In the genomic region with DNA sequence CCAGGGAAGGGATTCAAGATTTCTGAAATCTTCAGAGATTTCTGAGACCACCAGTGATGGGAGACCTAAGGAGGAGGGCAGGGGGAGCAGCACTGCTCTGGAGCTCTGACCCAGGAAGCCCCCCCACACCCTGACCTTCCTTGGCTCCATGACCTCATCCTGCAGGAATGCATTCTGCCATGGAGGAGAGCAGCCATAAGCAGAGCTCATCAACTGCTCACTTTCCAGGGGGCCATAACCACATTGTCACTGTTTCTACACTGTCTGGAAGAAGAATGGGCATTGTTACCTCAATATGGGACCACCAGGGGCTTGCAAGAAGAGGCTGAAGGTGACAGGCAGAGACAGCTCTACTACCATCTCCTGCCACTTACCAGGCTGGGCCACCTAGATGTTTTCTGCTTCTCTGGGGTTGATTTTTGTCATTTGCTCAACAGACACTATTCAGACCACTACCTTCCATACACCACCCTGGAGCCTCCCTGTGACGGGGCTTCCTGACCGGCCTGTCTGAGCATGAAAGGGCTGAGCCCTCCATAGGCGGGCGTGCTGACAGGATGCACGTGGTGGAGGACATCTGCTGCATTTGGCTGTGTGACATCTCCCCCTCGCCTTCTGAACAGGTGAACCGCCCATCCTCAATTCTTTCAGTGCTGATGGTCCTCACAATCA, we compare ENCODE assay signal across 1 cellular context.
TF ChIP-seq lines count a peak whose summit lies in the region.

No MANE protein-coding gene starts in this region.

TF ChIP-seq in K562, 482 proteins besides CTCF, POLR2A, EP300 and RAD21 (continued from another document):
- no peak for TF ChIP-seq ARNT (IDR thresholded peaks at IDR 0.05)
- no peak for TF ChIP-seq CCAR2 (IDR thresholded peaks at IDR 0.05; ENCODE audit: low read depth, low read length)
- no peak for TF ChIP-seq ZNF41 (CRISPR knock-in tag; conservative IDR thresholded peaks at IDR 0.05)
- no peak for TF ChIP-seq PHB (CRISPR knock-in tag; IDR thresholded peaks at IDR 0.05)
- TF ChIP-seq ELF1 (tag; IDR thresholded peaks at IDR 0.05) = no peak
- TF ChIP-seq, protein P1, sequence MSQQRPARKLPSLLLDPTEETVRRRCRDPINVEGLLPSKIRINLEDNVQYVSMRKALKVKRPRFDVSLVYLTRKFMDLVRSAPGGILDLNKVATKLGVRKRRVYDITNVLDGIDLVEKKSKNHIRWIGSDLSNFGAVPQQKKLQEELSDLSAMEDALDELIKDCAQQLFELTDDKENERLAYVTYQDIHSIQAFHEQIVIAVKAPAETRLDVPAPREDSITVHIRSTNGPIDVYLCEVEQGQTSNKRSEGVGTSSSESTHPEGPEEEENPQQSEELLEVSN (IDR thresholded peaks at IDR 0.05; ENCODE audit: borderline replicate concordance in 1 of 2, extremely low read depth in 1 of 2, insufficient read depth in 1 of 2, insufficient read length in 1 of 2, low read depth in 1 of 2, low read length in 1 of 2, poor library complexity in 1 of 2, severe bottlenecking in 1 of 2) = no peak
- no peak for TF ChIP-seq ZNF274 (IDR thresholded peaks at IDR 0.05; ENCODE audit: borderline replicate concordance, low read depth, low read length)
- TF ChIP-seq ERF (CRISPR knock-in tag; IDR thresholded peaks at IDR 0.05) = no peak
- TF ChIP-seq JUN (IDR thresholded peaks at IDR 0.05; ENCODE audit: borderline replicate concordance, low read depth, low read length) = 0 out of 2 replicates have a peak, but pooled peaks have one; percentile 13
- no peak for TF ChIP-seq JUN (CRISPR knock-in tag; IDR thresholded peaks at IDR 0.05; ENCODE audit: borderline replicate concordance)
- no peak for TF ChIP-seq ETV5 (CRISPR knock-in tag; IDR thresholded peaks at IDR 0.05; ENCODE audit: low read depth)
- TF ChIP-seq, protein P2, sequence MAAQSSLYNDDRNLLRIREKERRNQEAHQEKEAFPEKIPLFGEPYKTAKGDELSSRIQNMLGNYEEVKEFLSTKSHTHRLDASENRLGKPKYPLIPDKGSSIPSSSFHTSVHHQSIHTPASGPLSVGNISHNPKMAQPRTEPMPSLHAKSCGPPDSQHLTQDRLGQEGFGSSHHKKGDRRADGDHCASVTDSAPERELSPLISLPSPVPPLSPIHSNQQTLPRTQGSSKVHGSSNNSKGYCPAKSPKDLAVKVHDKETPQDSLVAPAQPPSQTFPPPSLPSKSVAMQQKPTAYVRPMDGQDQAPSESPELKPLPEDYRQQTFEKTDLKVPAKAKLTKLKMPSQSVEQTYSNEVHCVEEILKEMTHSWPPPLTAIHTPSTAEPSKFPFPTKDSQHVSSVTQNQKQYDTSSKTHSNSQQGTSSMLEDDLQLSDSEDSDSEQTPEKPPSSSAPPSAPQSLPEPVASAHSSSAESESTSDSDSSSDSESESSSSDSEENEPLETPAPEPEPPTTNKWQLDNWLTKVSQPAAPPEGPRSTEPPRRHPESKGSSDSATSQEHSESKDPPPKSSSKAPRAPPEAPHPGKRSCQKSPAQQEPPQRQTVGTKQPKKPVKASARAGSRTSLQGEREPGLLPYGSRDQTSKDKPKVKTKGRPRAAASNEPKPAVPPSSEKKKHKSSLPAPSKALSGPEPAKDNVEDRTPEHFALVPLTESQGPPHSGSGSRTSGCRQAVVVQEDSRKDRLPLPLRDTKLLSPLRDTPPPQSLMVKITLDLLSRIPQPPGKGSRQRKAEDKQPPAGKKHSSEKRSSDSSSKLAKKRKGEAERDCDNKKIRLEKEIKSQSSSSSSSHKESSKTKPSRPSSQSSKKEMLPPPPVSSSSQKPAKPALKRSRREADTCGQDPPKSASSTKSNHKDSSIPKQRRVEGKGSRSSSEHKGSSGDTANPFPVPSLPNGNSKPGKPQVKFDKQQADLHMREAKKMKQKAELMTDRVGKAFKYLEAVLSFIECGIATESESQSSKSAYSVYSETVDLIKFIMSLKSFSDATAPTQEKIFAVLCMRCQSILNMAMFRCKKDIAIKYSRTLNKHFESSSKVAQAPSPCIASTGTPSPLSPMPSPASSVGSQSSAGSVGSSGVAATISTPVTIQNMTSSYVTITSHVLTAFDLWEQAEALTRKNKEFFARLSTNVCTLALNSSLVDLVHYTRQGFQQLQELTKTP (IDR thresholded peaks at IDR 0.05; ENCODE audit: low read depth in 1 of 2, partially characterized antibody in 2 of 2) = no peak
- no peak for TF ChIP-seq FOXO4 (CRISPR knock-in tag; IDR thresholded peaks at IDR 0.05)
- TF ChIP-seq SRF (CRISPR knock-in tag; IDR thresholded peaks at IDR 0.05) = no peak
- no peak for TF ChIP-seq CEBPZ (IDR thresholded peaks at IDR 0.05; ENCODE audit: borderline replicate concordance, low read depth, low read length)
- TF ChIP-seq DPF2 (IDR thresholded peaks at IDR 0.05) = no peak
- TF ChIP-seq, protein P3, sequence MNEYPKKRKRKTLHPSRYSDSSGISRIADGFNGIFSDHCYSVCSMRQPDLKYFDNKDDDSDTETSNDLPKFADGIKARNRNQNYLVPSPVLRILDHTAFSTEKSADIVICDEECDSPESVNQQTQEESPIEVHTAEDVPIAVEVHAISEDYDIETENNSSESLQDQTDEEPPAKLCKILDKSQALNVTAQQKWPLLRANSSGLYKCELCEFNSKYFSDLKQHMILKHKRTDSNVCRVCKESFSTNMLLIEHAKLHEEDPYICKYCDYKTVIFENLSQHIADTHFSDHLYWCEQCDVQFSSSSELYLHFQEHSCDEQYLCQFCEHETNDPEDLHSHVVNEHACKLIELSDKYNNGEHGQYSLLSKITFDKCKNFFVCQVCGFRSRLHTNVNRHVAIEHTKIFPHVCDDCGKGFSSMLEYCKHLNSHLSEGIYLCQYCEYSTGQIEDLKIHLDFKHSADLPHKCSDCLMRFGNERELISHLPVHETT (CRISPR knock-in tag; conservative IDR thresholded peaks at IDR 0.05 in 1 of 2, IDR thresholded peaks at IDR 0.05 in 1 of 2) = no peak
